In the genomic region with DNA sequence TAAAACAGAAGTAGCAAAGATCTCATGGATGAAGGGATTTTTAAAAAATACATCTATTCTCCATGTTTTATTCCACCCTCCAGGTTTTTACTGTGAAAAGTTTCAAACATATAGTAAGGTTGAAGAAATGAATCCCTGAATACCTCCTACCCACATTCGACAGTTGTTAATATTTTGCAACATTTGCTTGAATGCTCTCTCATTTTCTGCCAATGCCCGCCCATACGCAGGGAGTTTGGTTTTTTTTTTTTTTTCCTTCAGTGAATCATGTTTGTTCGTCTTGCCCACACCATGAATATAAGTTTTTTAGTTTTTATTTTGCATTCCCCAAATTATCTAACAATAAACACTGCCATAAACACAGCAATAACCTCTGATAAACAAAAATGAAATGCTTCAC, we compare ENCODE assay signal across 17 cellular contexts.
"Had no signal": no experiment of that assay in that cellular context is flagged by ENCODE, and none has a peak within 500 bp of the region (broad histone marks: within the 10 kb centered on the region; RNA-seq: fewer than 3 reads in every experiment).

No MANE protein-coding gene starts in this region.

- H3K9me3 ChIP-seq: esophagus muscularis mucosa, mucosa of descending colon, psoas muscle, tibial artery had no signal

- ATAC-seq: activated CD8-positive, alpha-beta T cell treated with anti-CD3 and anti-CD28 coated beads, Interleukin-2, amount 10 ng/mL, durations not matched to agents 7 days and 5 days; heart left ventricle; natural killer cell; psoas muscle had no signal

- H3K9me3 Mint-ChIP-seq: natural killer cell had no signal

- DNase-seq: activated CD4-positive, alpha-beta T cell treated with anti-CD3 and anti-CD28 coated beads for 4 hours; activated CD8-positive, alpha-beta memory T cell treated with anti-CD3 and anti-CD28 coated beads, Interleukin-2, amount 50 U/mL, for 48 hours; activated CD8-positive, alpha-beta T cell treated with anti-CD3 and anti-CD28 coated beads, Interleukin-2, amount 10 ng/mL, durations not matched to agents 7 days and 5 days; activated naive CD4-positive, alpha-beta T cell; heart left ventricle; left colon; mammary epithelial cell; mucosa of descending colon; natural killer cell; occipital lobe; psoas muscle; stimulated activated CD4-positive, alpha-beta T cell treated with anti-CD3 and anti-CD28 coated beads, Interleukin-15, amount 100 ng/mL, for 24 hours; stimulated activated CD4-positive, alpha-beta T cell treated with anti-CD3 and anti-CD28 coated beads, Interleukin-4, amount 100 ng/mL, for 4 hours; T1000; tibial artery; WERI-Rb-1 had no signal

- H3K27me3 ChIP-seq: esophagus muscularis mucosa, tibial artery had no signal

- H3K4me1 ChIP-seq: esophagus muscularis mucosa, psoas muscle, tibial artery had no signal

- H3K4me1 Mint-ChIP-seq: natural killer cell had no signal

- H3K36me3 ChIP-seq: esophagus muscularis mucosa, heart left ventricle, tibial artery, WERI-Rb-1 had no signal

- H3K4me3 Mint-ChIP-seq: activated CD8-positive, alpha-beta T cell treated with anti-CD3 and anti-CD28 coated beads, Interleukin-2, amount 10 ng/mL, durations not matched to agents 7 days and 5 days; natural killer cell had no signal

- H3K4me3 ChIP-seq: esophagus muscularis mucosa, heart left ventricle, mucosa of descending colon, psoas muscle, tibial artery had no signal

- H3K36me3 Mint-ChIP-seq: natural killer cell had no signal

- H3K27ac Mint-ChIP-seq: activated CD8-positive, alpha-beta T cell treated with anti-CD3 and anti-CD28 coated beads, Interleukin-2, amount 10 ng/mL, durations not matched to agents 7 days and 5 days; natural killer cell had no signal

- H3K27ac ChIP-seq: esophagus muscularis mucosa, heart left ventricle, psoas muscle, tibial artery, WERI-Rb-1 had no signal
